15 cellular contexts compared by ENCODE assay signal in the genomic region with DNA sequence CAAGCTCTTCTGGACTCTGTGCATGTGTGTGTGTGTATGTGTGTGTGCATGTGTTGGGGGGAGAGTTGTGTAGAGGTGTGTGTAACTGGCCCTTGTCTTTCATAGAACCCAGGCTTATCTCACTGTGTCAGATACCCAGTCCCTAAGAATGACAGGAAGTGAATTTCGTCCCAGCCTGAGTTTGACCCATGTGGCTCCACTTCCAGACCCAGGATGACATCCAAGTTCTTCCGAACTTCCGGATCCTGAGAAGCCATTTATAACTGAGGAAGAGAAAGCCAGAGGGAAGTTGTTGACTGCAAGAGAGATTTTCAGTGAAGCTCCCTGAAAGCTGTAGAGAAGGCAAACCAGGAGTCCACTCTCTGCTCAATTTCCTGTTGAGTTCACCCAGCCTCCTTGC. TPM values are rescaled to one million over a fixed set of nuclear protein-coding genes. Genes with fewer than 3 reads are reported as not detected.
A peak's percentile ranks its signal among the peaks of the same experiment; 100 is the strongest.
DNase-seq lines count a peak whose midpoint lies in the region; ATAC-seq and TF ChIP-seq lines count a peak whose summit lies in the region.
"Had no signal": no experiment of that assay in that cellular context is flagged by ENCODE, and none has a peak within 500 bp of the region (broad histone marks: within the 10 kb centered on the region; RNA-seq: fewer than 3 reads in every experiment).

No MANE protein-coding gene starts in this region.

- H3K4me1 Mint-ChIP-seq in T-helper 17 cell (peaks cover 31% of the 10 kb centered on the region), naive B cell (peaks cover 52 to 78% (median 73%) of the 10 kb centered on the region in 3 donors)

- RAD21 ChIA-PET in HCT116 (lab: Charles Lee; ENCODE audit: low non-redundant PET in 1 of 2, low total read pairs in 2 of 2, uncharacterized antibody in 2 of 2, unreplicated experiment in 2 of 2) = no interaction called here

- intact Hi-C loops in HCT116 (cut with micrococcal nuclease) (no loop called here), posterior cingulate gyrus (cut with DNase I) (no loop called here)

- peaks cover 0 to 5% (median 3%) of the 10 kb centered on the region in 7 donors for H3K9me3 Mint-ChIP-seq in naive B cell
- H3K9me3 Mint-ChIP-seq: CD8-positive, alpha-beta T cell; T-cell had no signal

- ATAC-seq in HCT116 = no peak
- no peak for ATAC-seq in T-helper 17 cell
- no peak for ATAC-seq in naive B cell (ENCODE audit: low read depth in 2 of 2)
- ATAC-seq in GM18519 (IDR thresholded peaks at IDR 0.05; ENCODE audit: low FRiP score, unreplicated experiment) = no peak
- ATAC-seq: CD8-positive, alpha-beta T cell had no signal

- POLR2A ChIA-PET in HCT116 (lab: Charles Lee) = no interaction called here

- H3K9ac ChIP-seq in HCT116 (ENCODE audit: low read length) = no peak overlapping the region
- H3K9ac ChIP-seq: GM23248 had no signal

- H3K4me3 Mint-ChIP-seq in T-helper 17 cell = peak overlapping the region; percentile 9
- peak overlapping the region; percentile 1 to 85 (median 66) for H3K4me3 Mint-ChIP-seq in naive B cell

- TF ChIP-seq CTCF in HCT116 (IDR thresholded peaks at IDR 0.05 in 2 of 3, conservative IDR thresholded peaks at IDR 0.05 in 1 of 3; ENCODE audit: borderline replicate concordance in 1 of 3, insufficient read depth in 1 of 3, low read depth in 2 of 3, low read length in 2 of 3) = no peak

- no peaks in the 10 kb centered on the region for H4K20me1 ChIP-seq in HCT116 (ENCODE audit: insufficient read depth)

- H3K27me3 Mint-ChIP-seq in T-helper 17 cell = peaks cover 31% of the 10 kb centered on the region
- peaks cover 14 to 19% (median 16%) of the 10 kb centered on the region in 3 donors for H3K27me3 Mint-ChIP-seq in naive B cell

- H3K9me3 ChIP-seq in HCT116 (ENCODE audit: control insufficient read depth in 1 of 2, insufficient read depth in 1 of 2, low read depth in 1 of 2, low read length in 2 of 2) = no peaks in the 10 kb centered on the region
- no peaks in the 10 kb centered on the region for H3K9me3 ChIP-seq in T-helper 17 cell (ENCODE audit: control insufficient read depth, low read length, poor library complexity, severe bottlenecking)

- no peak overlapping the region for H3K27ac ChIP-seq in HCT116 (ENCODE audit: low read depth, low read length)
- H3K27ac ChIP-seq: GM23248, PC-9 had no signal

- no peak overlapping the region for H2AFZ ChIP-seq in HCT116 (ENCODE audit: low read depth, low read length, poor library complexity, severe bottlenecking)
- H2AFZ ChIP-seq: GM23248, PC-9 had no signal

- no peaks in the 10 kb centered on the region for H3K79me2 ChIP-seq in HCT116 (ENCODE audit: insufficient read depth, low read length)

- no peaks in the 10 kb centered on the region for H3K36me3 ChIP-seq in HCT116 (ENCODE audit: control insufficient read depth in 1 of 2, insufficient read depth in 2 of 2, low read length in 2 of 2)

- no peak for TF ChIP-seq POLR2A in HCT116 (IDR thresholded peaks at IDR 0.05; ENCODE audit: borderline replicate concordance, extremely low read depth, insufficient read depth, insufficient read length)

- H3K27ac Mint-ChIP-seq in T-helper 17 cell (no peak overlapping the region), naive B cell (peak overlapping the region in 4 of 6 donors; percentile 7 to 81 (median 61))
- H3K27ac Mint-ChIP-seq: CD8-positive, alpha-beta T cell; T-cell had no signal

- DNase-seq in CMK (ENCODE audit: low read depth) (peak; percentile 49), HCT116 (ENCODE audit: low read depth, low spot score) (no peak), T-helper 17 cell (no peak), naive B cell (no peak), posterior cingulate gyrus (no peak), iPS-NIHi7 (ENCODE audit: extremely low spot score) (no peak)
- DNase-seq: CD8-positive, alpha-beta T cell; GM23248; NCI-H1105 treated with DMSO at 0.1 percent for 48 hours; NCI-H2029; NCI-H2171 treated with DMSO at 0.1 percent for 48 hours; NK-92 treated with Interleukin-12 subunit alpha and Interleukin-12 subunit beta, amount 100 ng/mL, for 24 hours; PC-9; T-cell had no signal

- peaks cover 2% of the 10 kb centered on the region for H3K36me3 Mint-ChIP-seq in T-helper 17 cell (ENCODE audit: low read depth)
- peaks cover 0 to 10% of the 10 kb centered on the region in 2 donors for H3K36me3 Mint-ChIP-seq in naive B cell
- H3K36me3 Mint-ChIP-seq: CD8-positive, alpha-beta T cell; T-cell had no signal

- no peaks in the 10 kb centered on the region for H3K9me2 ChIP-seq in HCT116 (ENCODE audit: insufficient read depth)

- 0 out of 4 replicates have a peak, but pooled peaks cover 0 to 4% of the 10 kb centered on the region in 2 experiments for H3K4me1 ChIP-seq in HCT116 (ENCODE audit: control insufficient read depth in 1 of 2, insufficient read depth in 2 of 2, low read length in 2 of 2)

- H3K4me2 ChIP-seq in HCT116 (ENCODE audit: low read length) = no peak overlapping the region
- H3K4me2 ChIP-seq: PC-9 had no signal

- CTCF ChIA-PET in HCT116 (lab: Charles Lee) = interaction anchor here (1.7 kb wide), 1 partner anchor 9 kb away, joined by 3 read pairs; no protein-coding TSS in a partner anchor

- no peak overlapping the region for H3K4me3 ChIP-seq in HCT116 (replicated peaks in 1 of 2; ENCODE audit: low read depth in 1 of 2, low read length in 2 of 2)
- H3K4me3 ChIP-seq: GM23248, PC-9 had no signal

- H3K27me3 ChIP-seq in HCT116 (ENCODE audit: insufficient read depth, low read length) = no peaks in the 10 kb centered on the region

- no peak for TF ChIP-seq RAD21 in HCT116 (IDR thresholded peaks at IDR 0.05; ENCODE audit: low read depth)

- BruUV-seq in HCT116 (replicated peaks; lab: Mats Ljungman, UMichigan) = no TSS peak

TF ChIP-seq in HCT116, 20 proteins besides CTCF, POLR2A, EP300 and RAD21:
- TF ChIP-seq, protein P1, sequence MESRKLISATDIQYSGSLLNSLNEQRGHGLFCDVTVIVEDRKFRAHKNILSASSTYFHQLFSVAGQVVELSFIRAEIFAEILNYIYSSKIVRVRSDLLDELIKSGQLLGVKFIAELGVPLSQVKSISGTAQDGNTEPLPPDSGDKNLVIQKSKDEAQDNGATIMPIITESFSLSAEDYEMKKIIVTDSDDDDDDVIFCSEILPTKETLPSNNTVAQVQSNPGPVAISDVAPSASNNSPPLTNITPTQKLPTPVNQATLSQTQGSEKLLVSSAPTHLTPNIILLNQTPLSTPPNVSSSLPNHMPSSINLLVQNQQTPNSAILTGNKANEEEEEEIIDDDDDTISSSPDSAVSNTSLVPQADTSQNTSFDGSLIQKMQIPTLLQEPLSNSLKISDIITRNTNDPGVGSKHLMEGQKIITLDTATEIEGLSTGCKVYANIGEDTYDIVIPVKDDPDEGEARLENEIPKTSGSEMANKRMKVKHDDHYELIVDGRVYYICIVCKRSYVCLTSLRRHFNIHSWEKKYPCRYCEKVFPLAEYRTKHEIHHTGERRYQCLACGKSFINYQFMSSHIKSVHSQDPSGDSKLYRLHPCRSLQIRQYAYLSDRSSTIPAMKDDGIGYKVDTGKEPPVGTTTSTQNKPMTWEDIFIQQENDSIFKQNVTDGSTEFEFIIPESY (IDR thresholded peaks at IDR 0.05; ENCODE audit: extremely low read depth, insufficient replicate concordance, low read length) = no peak
- TF ChIP-seq TCF7L2 (IDR thresholded peaks at IDR 0.05; ENCODE audit: borderline replicate concordance, extremely low read depth, insufficient read depth, insufficient read length) = no peak
- no peak for TF ChIP-seq EGR1 (IDR thresholded peaks at IDR 0.05; ENCODE audit: low read depth)
- 0 out of 2 replicates have a peak, but pooled peaks have one; percentile 12 for TF ChIP-seq ZFX (IDR thresholded peaks at IDR 0.05)
- no peak for TF ChIP-seq YY1 (IDR thresholded peaks at IDR 0.05; ENCODE audit: extremely low read depth, insufficient replicate concordance, low read depth, low read length)
- TF ChIP-seq, protein P2, sequence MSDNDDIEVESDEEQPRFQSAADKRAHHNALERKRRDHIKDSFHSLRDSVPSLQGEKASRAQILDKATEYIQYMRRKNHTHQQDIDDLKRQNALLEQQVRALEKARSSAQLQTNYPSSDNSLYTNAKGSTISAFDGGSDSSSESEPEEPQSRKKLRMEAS (IDR thresholded peaks at IDR 0.05) = no peak
- no peak for TF ChIP-seq ELF1 (IDR thresholded peaks at IDR 0.05; ENCODE audit: borderline replicate concordance, low read depth)
- no peak for TF ChIP-seq CBX3 (IDR thresholded peaks at IDR 0.05; ENCODE audit: low read depth)

RNA-seq across cellular contexts. Expression of a gene that starts 53.2 kb away (rescaled TPM):
- 0.89 TPM for total RNA-seq in HCT116 (2021; ENCODE audit: unreplicated experiment)
- 0.53 and 0.62 TPM in 2 replicates for polyA plus RNA-seq in HCT116 (2012)
- under 1 TPM; 0.10 to 0.16 TPM for total RNA-seq in T-helper 17 cell
- polyA plus RNA-seq in naive B cell (ENCODE audit: low read depth in 6 of 6) = under 1 TPM in 1 of 6 donors, not detected in 5; 0.66 TPM
- total RNA-seq: GM23248 had no signal
- polyA plus RNA-seq: GM23248 had no signal
